9 cellular contexts compared by ENCODE assay signal in genomic region chr11:43555811-43556210, GRCh38.
DNase-seq lines count a peak whose midpoint lies in the region; ATAC-seq, FAIRE-seq and TF ChIP-seq lines count a peak whose summit lies in the region.
"Had no signal": no experiment of that assay in that cellular context is flagged by ENCODE, and none has a peak within 500 bp of the region (broad histone marks: within the 10 kb centered on the region; RNA-seq: fewer than 3 reads in every experiment).

No MANE protein-coding gene starts in this region.

- H3K36me3 ChIP-seq in endocrine pancreas (ENCODE audit: control insufficient read depth, insufficient read depth, low read length) (no peaks in the 10 kb centered on the region), lower lobe of right lung (no peaks in the 10 kb centered on the region)
- H3K36me3 ChIP-seq: MG63 had no signal

- POLR2A ChIA-PET in A549 (lab: Yijun Ruan, JAX), result no interaction called here

- TF ChIP-seq CTCF in A549 (IDR thresholded peaks at IDR 0.05) (no peak), lower lobe of right lung (IDR thresholded peaks at IDR 0.05) (no peak), CD14-positive monocyte (IDR thresholded peaks at IDR 0.05) (no peak)

- H3K4me2 ChIP-seq in A549, result peak overlapping the region; percentile 36

- 17% methylated on average over 5 of the region's 5 CpGs for WGBS in A549 (ENCODE audit: missing lambda C conversion rate)

- peak overlapping the region; percentile 31 for H3K9ac ChIP-seq in endocrine pancreas (ENCODE audit: control insufficient read depth, insufficient read depth, low read length)

- no peak for TF ChIP-seq POLR2A in A549 (IDR thresholded peaks at IDR 0.05; ENCODE audit: low read length)

- TF ChIP-seq RAD21 in A549 (conservative IDR thresholded peaks at IDR 0.05 in 1 of 2, IDR thresholded peaks at IDR 0.05 in 1 of 2), result no peak

- H3K27ac Mint-ChIP-seq in CD14-positive monocyte, result no peak overlapping the region
- no peak overlapping the region for H3K27ac Mint-ChIP-seq in stimulated activated memory B cell treated with anti-CD40 and anti-IgM and Interleukin-4, amounts not matched to agents 10 μg/mL and 1 μg/mL and 100 μg/mL, for 72 hours

- H3K4me3 Mint-ChIP-seq in CD14-positive monocyte, result peak overlapping the region in 1 of 2 donors; percentile 61
- no peak overlapping the region for H3K4me3 Mint-ChIP-seq in stimulated activated memory B cell treated with anti-CD40 and anti-IgM and Interleukin-4, amounts not matched to agents 10 μg/mL and 1 μg/mL and 100 μg/mL, for 72 hours

- no peaks in the 10 kb centered on the region for H3K27me3 ChIP-seq in endocrine pancreas (ENCODE audit: control insufficient read depth, insufficient read depth, low read length)
- peaks cover 67% of the 10 kb centered on the region for H3K27me3 ChIP-seq in lower lobe of right lung (ENCODE audit: low read depth)

- H3K9me3 ChIP-seq in A549 (no peaks in the 10 kb centered on the region), endocrine pancreas (ENCODE audit: control insufficient read depth, low read length) (no peaks in the 10 kb centered on the region), lower lobe of right lung (no peaks in the 10 kb centered on the region)
- H3K9me3 ChIP-seq: MG63 had no signal

- TF ChIP-seq EP300 in A549 (IDR thresholded peaks at IDR 0.05), result no peak

- FAIRE-seq in A549 (lab: Jason Lieb, UNC), result no peak

- ATAC-seq in A549 (peak in 1 of 2 experiments; percentile 70; a peak in 3 of 6 replicates), lower lobe of right lung (peak; percentile 70 to 71), GM21360 (IDR thresholded peaks at IDR 0.05; ENCODE audit: unreplicated experiment) (no peak)
- ATAC-seq in stimulated activated memory B cell treated with anti-CD40 and anti-IgM and Interleukin-4, amounts not matched to agents 10 μg/mL and 1 μg/mL and 100 μg/mL, for 72 hours, result no peak

- CTCF ChIA-PET in A549 (lab: Yijun Ruan, JAX), result no interaction called here

- intact Hi-C loops in lower lobe of right lung (cut with DNase I), result no loop called here
- intact Hi-C loops in CD14-positive monocyte (cut with micrococcal nuclease), result no loop called here

- H3K4me3 ChIP-seq in A549 (no peak overlapping the region), endocrine pancreas (ENCODE audit: control insufficient read depth, insufficient read depth, low read length) (peak overlapping the region; percentile 85), lower lobe of right lung (no peak overlapping the region)
- H3K4me3 ChIP-seq: MG63 had no signal

- no peak for DNase-seq in A549 (ENCODE audit: low read depth in 1 of 2, low spot score in 1 of 2)
- DNase-seq in NCI-H1930 (lab: John Stamatoyannopoulos, UW), result peak; percentile 20 to 30
- no peak for DNase-seq in lower lobe of right lung
- DNase-seq in CD14-positive monocyte (ENCODE audit: low spot score), result no peak
- DNase-seq in cortex of kidney (lab: John Stamatoyannopoulos, UW), result no peak
- DNase-seq: MG63 had no signal

- no peak overlapping the region for H3K27ac ChIP-seq in A549
- no peak overlapping the region for H3K27ac ChIP-seq in lower lobe of right lung

- peaks cover 2% of the 10 kb centered on the region for H3K4me1 Mint-ChIP-seq in CD14-positive monocyte
- H3K4me1 Mint-ChIP-seq in stimulated activated memory B cell treated with anti-CD40 and anti-IgM and Interleukin-4, amounts not matched to agents 10 μg/mL and 1 μg/mL and 100 μg/mL, for 72 hours, result peaks cover 21% of the 10 kb centered on the region

- H3K27me3 Mint-ChIP-seq in CD14-positive monocyte (ENCODE audit: low read depth in 3 of 3), result peaks cover 73 to 75% (median 74%) of the 10 kb centered on the region in 3 donors
- H3K27me3 Mint-ChIP-seq in stimulated activated memory B cell treated with anti-CD40 and anti-IgM and Interleukin-4, amounts not matched to agents 10 μg/mL and 1 μg/mL and 100 μg/mL, for 72 hours, result peaks cover 66% of the 10 kb centered on the region

- H3K36me3 Mint-ChIP-seq in CD14-positive monocyte, result peaks cover 0 to 2% of the 10 kb centered on the region in 2 donors
- H3K36me3 Mint-ChIP-seq in stimulated activated memory B cell treated with anti-CD40 and anti-IgM and Interleukin-4, amounts not matched to agents 10 μg/mL and 1 μg/mL and 100 μg/mL, for 72 hours, result no peaks in the 10 kb centered on the region

- peaks cover 15% of the 10 kb centered on the region; the same call in 2 of the 3 replicates for H3K4me1 ChIP-seq in A549
- peaks cover 12% of the 10 kb centered on the region for H3K4me1 ChIP-seq in endocrine pancreas (ENCODE audit: control insufficient read depth, insufficient read depth, low read length)
- peaks cover 6% of the 10 kb centered on the region for H3K4me1 ChIP-seq in lower lobe of right lung

- H3K9me3 Mint-ChIP-seq in CD14-positive monocyte, result peaks cover 0 to 10% (median 2%) of the 10 kb centered on the region in 7 donors
- no peaks in the 10 kb centered on the region for H3K9me3 Mint-ChIP-seq in stimulated activated memory B cell treated with anti-CD40 and anti-IgM and Interleukin-4, amounts not matched to agents 10 μg/mL and 1 μg/mL and 100 μg/mL, for 72 hours

TF ChIP-seq in A549, 52 proteins besides CTCF, POLR2A, EP300 and RAD21:
- TF ChIP-seq PBX3 (IDR thresholded peaks at IDR 0.05) (no peak), CHD2 (IDR thresholded peaks at IDR 0.05; ENCODE audit: low read length, partially characterized antibody) (no peak), NFE2L2 (conservative IDR thresholded peaks at IDR 0.05; ENCODE audit: low read length) (no peak), MAZ (IDR thresholded peaks at IDR 0.05; ENCODE audit: borderline replicate concordance, low read depth, low read length) (no peak), USF2 (IDR thresholded peaks at IDR 0.05) (no peak), TFCP2L1 (CRISPR knock-in tag; IDR thresholded peaks at IDR 0.05) (no peak)

Comparison
In these comparisons a context has a peak if more than half of its experiments do, and no peak if none do; other contexts are left out.
1. ATAC-seq: peak in lower lobe of right lung (2 of 2); none in GM21360 (single experiment) and stimulated activated memory B cell treated with anti-CD40 and anti-IgM and Interleukin-4, amounts not matched to agents 10 μg/mL and 1 μg/mL and 100 μg/mL, for 72 hours (single experiment).
2. DNase-seq: peak in NCI-H1930 (2 of 2); none in A549 (0 of 2), lower lobe of right lung (single experiment), CD14-positive monocyte (single experiment) and cortex of kidney (single experiment).